In genomic region chr12:27898022-27898421, GRCh38 we compare ENCODE assay signal across 22 cellular contexts.
DNase-seq lines count a peak whose midpoint lies in the region; ATAC-seq and TF ChIP-seq lines count a peak whose summit lies in the region.
"Had no signal": no experiment of that assay in that cellular context is flagged by ENCODE, and none has a peak within 500 bp of the region (broad histone marks: within the 10 kb centered on the region; RNA-seq: fewer than 3 reads in every experiment).

No MANE protein-coding gene starts in this region.

- H3K4me1 ChIP-seq in GM23248 (ENCODE audit: insufficient read depth) (peaks cover 28% of the 10 kb centered on the region), right lobe of liver (peaks cover 0 to 12% (median 0%) of the 10 kb centered on the region in 4 donors), smooth muscle cell (ENCODE audit: low read depth) (peaks cover 8% of the 10 kb centered on the region), OCI-LY7 (ENCODE audit: insufficient read depth, low read length, poor library complexity, severe bottlenecking) (no peaks in the 10 kb centered on the region)
- H3K4me1 ChIP-seq: HAP-1, Peyer's patch had no signal

- TF ChIP-seq POLR2A in right lobe of liver (IDR thresholded peaks at IDR 0.05): no peak

- H3K27ac ChIP-seq in GM23248 (peak overlapping the region; percentile 97), epithelial cell of prostate (peak overlapping the region; percentile 74), right lobe of liver (peak overlapping the region in 2 of 3 donors; percentile 16 to 36), smooth muscle cell (ENCODE audit: low read depth) (peak overlapping the region; percentile 96), OCI-LY7 (ENCODE audit: low read depth, low read length, poor library complexity, severe bottlenecking) (no peak overlapping the region)
- H3K27ac ChIP-seq: A549, KMS-11, Peyer's patch, SJCRH30 had no signal

- no peak for TF ChIP-seq CTCF in right lobe of liver (IDR thresholded peaks at IDR 0.05)
- TF ChIP-seq CTCF in smooth muscle cell (IDR thresholded peaks at IDR 0.05; ENCODE audit: borderline replicate concordance, insufficient read depth, poor library complexity, severe bottlenecking): no peak
- TF ChIP-seq CTCF in OCI-LY7 (conservative IDR thresholded peaks at IDR 0.05; ENCODE audit: low read length): no peak

- ATAC-seq in right lobe of liver: peak; percentile 86 to 91 (median 87)
- ATAC-seq in GM19463 (IDR thresholded peaks at IDR 0.05; ENCODE audit: unreplicated experiment): no peak
- ATAC-seq: A549, GM12878, GM23338 had no signal

- H4K20me1 ChIP-seq in GM23248 (ENCODE audit: insufficient read depth) (no peaks in the 10 kb centered on the region), smooth muscle cell (ENCODE audit: low read depth) (no peaks in the 10 kb centered on the region), OCI-LY7 (ENCODE audit: insufficient read depth, low read length) (no peaks in the 10 kb centered on the region)

- CTCF ChIA-PET in OCI-LY7 (lab: Charles Lee; ENCODE audit: unreplicated experiment): no interaction called here

- H3K9ac ChIP-seq in GM23248 (peak overlapping the region; percentile 77; the same call in 1 of the 2 replicates), smooth muscle cell (ENCODE audit: low read depth) (peak overlapping the region; percentile 30)
- H3K9ac ChIP-seq: KMS-11 had no signal

- intact Hi-C loops in right lobe of liver (cut with DNase I): no loop called here
- intact Hi-C loops in OCI-LY7 (cut with micrococcal nuclease; ENCODE audit: unreplicated experiment): no loop called here

- BruUV-seq in OCI-LY7 (replicated peaks; lab: Mats Ljungman, UMichigan): no TSS peak

- H2AFZ ChIP-seq in GM23248 (peak overlapping the region; percentile 51), smooth muscle cell (ENCODE audit: low read depth) (peak overlapping the region; percentile 46), OCI-LY7 (ENCODE audit: low read length) (no peak overlapping the region)
- H2AFZ ChIP-seq: GM23338 had no signal

- H3F3A ChIP-seq in GM23248 (ENCODE audit: insufficient read depth) (peaks cover 16% of the 10 kb centered on the region), smooth muscle cell (ENCODE audit: low read depth) (peaks cover 11% of the 10 kb centered on the region)

- peak overlapping the region; percentile 54 for H3K4me2 ChIP-seq in GM23248 (ENCODE audit: unreplicated experiment)
- H3K4me2 ChIP-seq in smooth muscle cell: peak overlapping the region; percentile 29
- H3K4me2 ChIP-seq in OCI-LY7 (ENCODE audit: low read length): no peak overlapping the region
- H3K4me2 ChIP-seq: GM23338, KMS-11 had no signal

- in situ Hi-C loops in GM23248 (cut with MboI): no loop called here

- POLR2A ChIA-PET in OCI-LY7 (lab: Charles Lee): interaction anchor here (0.6 to 1.0 kb wide), 4 partner anchors 14 to 1557 kb away, joined by 3 to 6 read pairs (median 4); no protein-coding TSS in a partner anchor

- H3K9me3 ChIP-seq in GM23248 (ENCODE audit: low read depth) (no peaks in the 10 kb centered on the region), right lobe of liver (no peaks in the 10 kb centered on the region), smooth muscle cell (replicated peaks; ENCODE audit: low read depth) (no peaks in the 10 kb centered on the region), OCI-LY7 (ENCODE audit: low read length) (no peaks in the 10 kb centered on the region)
- H3K9me3 ChIP-seq: A549, HAP-1, Peyer's patch, SJCRH30 had no signal

- H3K36me3 ChIP-seq in GM23248 (ENCODE audit: low read depth) (no peaks in the 10 kb centered on the region), right lobe of liver (no peaks in the 10 kb centered on the region), smooth muscle cell (ENCODE audit: low read depth) (no peaks in the 10 kb centered on the region), OCI-LY7 (ENCODE audit: insufficient read depth, low read length) (no peaks in the 10 kb centered on the region)
- H3K36me3 ChIP-seq: HAP-1, Peyer's patch, SJCRH30 had no signal

- 0 out of 2 replicates have a peak overlapping the region, but pooled peaks have one; percentile 11 for H3K4me3 ChIP-seq in GM23248
- no peak overlapping the region for H3K4me3 ChIP-seq in right lobe of liver
- H3K4me3 ChIP-seq in smooth muscle cell: no peak overlapping the region
- H3K4me3 ChIP-seq in OCI-LY7 (ENCODE audit: low read depth, low read length, poor library complexity, severe bottlenecking): no peak overlapping the region
- H3K4me3 ChIP-seq: A549, GM12878, GM23338, HAP-1, Peyer's patch, SJCRH30 had no signal

- H3K27me3 ChIP-seq in GM23248 (replicated peaks; ENCODE audit: insufficient read depth) (no peaks in the 10 kb centered on the region), right lobe of liver (no peaks in the 10 kb centered on the region), smooth muscle cell (ENCODE audit: low read depth) (no peaks in the 10 kb centered on the region)
- H3K27me3 ChIP-seq: Peyer's patch, SJCRH30 had no signal

- WGBS in GM23248 (ENCODE audit: low coverage in 1 of 2, low lambda C conversion rate in 2 of 2, missing lambda C conversion rate in 2 of 2), 2 experiments: 57 to 58% methylated on average over 3 of the region's 3 CpGs
- 23% methylated on average over 3 of the region's 3 CpGs for WGBS in right lobe of liver (ENCODE audit: insufficient coverage, low coverage, low lambda C conversion rate, missing lambda C conversion rate)
- WGBS in smooth muscle cell (ENCODE audit: low lambda C conversion rate): 20% methylated on average over 3 of the region's 3 CpGs

- DNase-seq in GM23248: peak; percentile 34
- DNase-seq in epithelial cell of prostate (ENCODE audit: low read depth, low spot score): no peak
- DNase-seq in right lobe of liver: no peak
- no peak for DNase-seq in smooth muscle cell (lab: John Stamatoyannopoulos, UW; ENCODE audit: unreplicated experiment)
- DNase-seq in GM19238 (ENCODE audit: insufficient read length, low spot score): no peak
- no peak for DNase-seq in OCI-LY7 (ENCODE audit: low spot score)
- DNase-seq: CD4-positive, CD25-positive, alpha-beta regulatory T cell; DMS79 treated with DMSO at 0.1 percent for 48 hours; NCI-H1092 treated with DMSO at 0.1 percent for 48 hours; NCI-H1436 treated with DMSO at 0.1 percent for 48 hours; NCI-H2029; NCI-H226; NCI-H510A treated with DMSO at 0.1 percent for 48 hours; NCI-H748 treated with DMSO at 0.1 percent for 48 hours; Peyer's patch; SJCRH30 had no signal

- H3K9me2 ChIP-seq in GM23248 (ENCODE audit: insufficient read depth) (no peaks in the 10 kb centered on the region), OCI-LY7 (ENCODE audit: insufficient read depth, low read length) (no peaks in the 10 kb centered on the region)

- H3K79me2 ChIP-seq in GM23248 (ENCODE audit: insufficient read depth) (no peaks in the 10 kb centered on the region), smooth muscle cell (ENCODE audit: low read depth) (no peaks in the 10 kb centered on the region), OCI-LY7 (ENCODE audit: insufficient read depth, low read depth, low read length) (no peaks in the 10 kb centered on the region)
